Comparison of ENCODE assay signal across 9 cellular contexts in the genomic region with DNA sequence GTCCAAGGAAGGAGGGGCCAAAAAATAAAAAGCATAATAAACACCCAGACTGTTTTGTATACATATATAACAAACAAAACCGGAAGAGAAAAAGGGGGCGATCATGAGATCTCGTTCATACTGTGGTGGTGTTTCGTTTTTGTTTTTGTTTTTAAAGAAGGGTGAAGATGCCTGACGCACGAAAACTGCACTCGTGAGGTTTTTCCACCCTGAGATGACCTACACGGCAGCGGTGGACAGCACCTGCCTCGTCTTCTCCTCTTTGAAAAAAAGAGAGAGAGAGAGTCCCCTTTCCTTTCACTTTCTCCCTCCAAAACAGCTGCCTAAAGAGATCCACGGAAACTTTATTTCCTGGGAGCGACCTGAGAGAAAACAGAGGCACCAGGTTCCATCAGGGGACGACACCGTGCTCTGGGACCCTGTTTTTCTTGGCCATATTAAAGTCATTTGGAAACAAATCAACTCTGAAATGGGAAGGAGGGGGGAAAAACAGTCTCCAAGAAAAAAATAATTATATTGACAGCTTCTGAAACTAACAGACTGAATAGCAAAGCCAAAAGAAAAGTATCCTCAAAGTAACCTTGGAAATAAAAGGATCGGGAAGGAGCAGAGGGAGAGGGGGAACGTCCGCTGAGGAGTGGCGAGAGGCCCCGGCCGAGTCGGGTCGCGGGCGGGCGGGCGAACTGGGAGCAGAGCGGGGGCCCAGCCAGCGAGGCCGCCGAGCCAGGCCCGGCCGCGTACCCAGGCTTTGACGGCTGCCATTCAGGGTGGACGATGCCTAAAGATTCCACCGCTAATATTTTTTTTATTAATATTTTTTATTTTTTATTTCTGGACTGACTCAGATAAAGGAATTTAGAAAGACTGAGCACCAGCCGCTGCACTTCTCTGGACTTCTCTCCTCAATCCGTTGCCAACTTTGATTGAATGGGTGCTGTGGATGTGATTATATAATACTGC. TPM values are rescaled to one million over a fixed set of nuclear protein-coding genes. Genes with fewer than 3 reads are reported as not detected.
DNase-seq lines count a peak whose midpoint lies in the region; ATAC-seq, FAIRE-seq and TF ChIP-seq lines count a peak whose summit lies in the region.
"Had no signal": no experiment of that assay in that cellular context is flagged by ENCODE, and none has a peak within 500 bp of the region (broad histone marks: within the 10 kb centered on the region; RNA-seq: fewer than 3 reads in every experiment).

No MANE protein-coding gene starts in this region.

- H2BK15ac ChIP-seq in H1 (ENCODE audit: low read length): 0 out of 2 replicates have a peak overlapping the region, but pooled peaks have one; percentile 81

- in situ Hi-C loops in G401 (cut with HindIII; ENCODE audit: low sequenced_read_pairs): no loop called here

- TF ChIP-seq POLR2A in H1 (IDR thresholded peaks at IDR 0.05; ENCODE audit: control extremely low read depth in 1 of 2, low read depth in 2 of 2, low read length in 2 of 2): no peak

- H3K27me3 ChIP-seq in HUES64 (ENCODE audit: insufficient read depth, low read length): peaks cover 91% of the 10 kb centered on the region
- H3K27me3 ChIP-seq in H1 (replicated peaks in 1 of 4; ENCODE audit: control insufficient read depth in 3 of 4, extremely low read depth in 1 of 4, insufficient read depth in 3 of 4, low read length in 3 of 4): peaks cover 58 to 85% (median 69%) of the 10 kb centered on the region in 4 experiments

- no peak for TF ChIP-seq RAD21 in H1 (IDR thresholded peaks at IDR 0.05 in 1 of 2, conservative IDR thresholded peaks at IDR 0.05 in 1 of 2; ENCODE audit: low read depth in 2 of 2, low read length in 2 of 2)

- no peak overlapping the region; the same call in 1 of the 2 replicates for H3K18ac ChIP-seq in H1 (ENCODE audit: extremely low read depth, low read length)

- no peak overlapping the region for H4K91ac ChIP-seq in H1 (replicated peaks; ENCODE audit: insufficient read length, low read length)

- 1% methylated on average over 35 of the region's 38 CpGs for WGBS in HUES64
- WGBS in H1 (ENCODE audit: extremely low coverage in 1 of 2, insufficient coverage in 1 of 2, insufficient read length in 1 of 2, insufficient replicate concordance in 2 of 2, low coverage in 1 of 2, low lambda C conversion rate in 2 of 2, missing lambda C conversion rate in 1 of 2), 2 experiments: 2% methylated on average over 37 of the region's 38 CpGs; no CpG with 5 or more reads in 1 of the 2 experiments

- H4K5ac ChIP-seq in H1 (ENCODE audit: insufficient read length, low read depth, low read length): no peak overlapping the region

- H3K4me3 ChIP-seq in HUES64 (ENCODE audit: low read length): peak overlapping the region; percentile 28; the same call in 1 of the 2 replicates
- peak overlapping the region in 2 of 4 experiments; percentile 1 to 46; a peak in 2 of 8 replicates for H3K4me3 ChIP-seq in H1 (ENCODE audit: extremely low read depth in 1 of 4, insufficient read depth in 2 of 4, low read depth in 3 of 4, low read length in 4 of 4)

- H2AFZ ChIP-seq in H1 (ENCODE audit: low read length): no peak overlapping the region

- H4K8ac ChIP-seq in H1 (ENCODE audit: extremely low read depth, insufficient read depth, low read length): no peak overlapping the region

- no peak overlapping the region for H2BK20ac ChIP-seq in H1 (ENCODE audit: low read length)

- FAIRE-seq in H1 (lab: Jason Lieb, UNC): no peak

- no peak overlapping the region for H3K4ac ChIP-seq in H1 (replicated peaks; ENCODE audit: insufficient read length, low read depth, low read length)

- H2AK5ac ChIP-seq in H1 (ENCODE audit: low read depth, low read length): no peak overlapping the region

- peaks cover 9 to 13% of the 10 kb centered on the region in 2 experiments for H4K20me1 ChIP-seq in H1 (replicated peaks in 1 of 2; ENCODE audit: control insufficient read depth in 1 of 2, insufficient read depth in 2 of 2, low read length in 2 of 2)

- H2BK120ac ChIP-seq in H1 (replicated peaks; ENCODE audit: low read depth, low read length): no peak overlapping the region

- H3K56ac ChIP-seq in H1 (replicated peaks; ENCODE audit: insufficient read length, low read depth, low read length): no peak overlapping the region

- CTCF ChIA-PET in H1 (lab: Charles Lee; ENCODE audit: partially characterized antibody): interaction anchor here (0.6 to 5.0 kb wide), 5 partner anchors 9 to 337 kb away, joined by 3 to 60 read pairs (median 5); no protein-coding TSS in a partner anchor

- no peak overlapping the region for H3K23ac ChIP-seq in H1 (ENCODE audit: insufficient read length)

- no peak overlapping the region for H2BK12ac ChIP-seq in H1 (ENCODE audit: low read depth, low read length)

- POLR2A ChIA-PET in H1 (lab: Charles Lee; ENCODE audit: partially characterized antibody): no interaction called here

- no peak for ATAC-seq in HG03442 (IDR thresholded peaks at IDR 0.05; ENCODE audit: unreplicated experiment)

- no peak for TF ChIP-seq EP300 in H1 (IDR thresholded peaks at IDR 0.05; ENCODE audit: borderline replicate concordance in 1 of 2, low read depth in 2 of 2, low read length in 2 of 2)

- H3K36me3 ChIP-seq in HUES64 (ENCODE audit: insufficient read depth, low read length): no peaks in the 10 kb centered on the region
- H3K36me3 ChIP-seq in H1 (ENCODE audit: control insufficient read depth in 2 of 4, insufficient read depth in 4 of 4, low read length in 3 of 4): peaks cover 0 to 4% (median 0%) of the 10 kb centered on the region in 4 experiments; a peak in 1 of 8 replicates

- TF ChIP-seq CTCF in H1 (IDR thresholded peaks at IDR 0.05; ENCODE audit: control extremely low read depth in 1 of 3, insufficient read depth in 1 of 3, low read depth in 1 of 3, low read length in 3 of 3): no peak

- no peak overlapping the region for H2BK5ac ChIP-seq in H1 (ENCODE audit: low read depth, low read length)

- peak overlapping the region; percentile 39 to 62; a peak in 3 of 4 replicates for H3K4me2 ChIP-seq in H1 (ENCODE audit: insufficient read depth in 1 of 2, low read depth in 2 of 2, low read length in 2 of 2)

- no peak overlapping the region for H3K14ac ChIP-seq in H1 (ENCODE audit: insufficient read length)

- DNase-seq in G401 (ENCODE audit: low spot score) (peak; percentile 27), H1 (ENCODE audit: low read depth in 1 of 2, low spot score in 2 of 2) (peak in 1 of 2 experiments; percentile 68), retina (peak; percentile 62), NOMO-1 treated with dmso at 0.1 percent for 144 hours (lab: John Stamatoyannopoulos, UW; ENCODE audit: unreplicated experiment) (no peak)
- no peak for DNase-seq in activated CD8-positive, alpha-beta memory T cell treated with anti-CD3 and anti-CD28 coated beads, Interleukin-2, amount 50 U/mL, for 48 hours
- DNase-seq: midbrain had no signal

- peaks cover 13% of the 10 kb centered on the region for H3K23me2 ChIP-seq in H1 (ENCODE audit: low read depth, low read length)

- H3K79me2 ChIP-seq in H1 (ENCODE audit: control insufficient read depth in 1 of 2, insufficient read depth in 2 of 2, low read length in 2 of 2): no peaks in the 10 kb centered on the region

- H3K4me1 ChIP-seq in HUES64 (ENCODE audit: insufficient read depth, low read length): peaks cover 16% of the 10 kb centered on the region
- H3K4me1 ChIP-seq in H1 (replicated peaks in 1 of 4; ENCODE audit: control insufficient read depth in 3 of 4, insufficient read depth in 4 of 4, low read length in 3 of 4): peaks cover 7 to 23% (median 10%) of the 10 kb centered on the region in 4 experiments; a peak in 6 of 7 replicates

- H3K79me1 ChIP-seq in H1 (ENCODE audit: low read depth, low read length): no peaks in the 10 kb centered on the region

- no peaks in the 10 kb centered on the region for H3K9me3 ChIP-seq in HUES64 (ENCODE audit: insufficient read depth, low read depth, low read length)
- H3K9me3 ChIP-seq in H1 (ENCODE audit: insufficient read depth in 2 of 2, low read depth in 1 of 2, low read length in 1 of 2): no peaks in the 10 kb centered on the region

- no peak overlapping the region for H3K27ac ChIP-seq in HUES64 (ENCODE audit: low read depth, low read length)
- H3K27ac ChIP-seq in H1 (ENCODE audit: low read depth, low read length): no peak overlapping the region

- H3K9ac ChIP-seq in HUES64 (ENCODE audit: low read depth, low read length) (no peak overlapping the region), H1 (replicated peaks in 1 of 4; ENCODE audit: extremely low read depth in 1 of 4, low read depth in 3 of 4, low read length in 3 of 4) (no peak overlapping the region)

TF ChIP-seq in H1, 55 proteins besides CTCF, POLR2A, EP300 and RAD21 (continues in another document):
- TF ChIP-seq CBX8 (IDR thresholded peaks at IDR 0.05; ENCODE audit: borderline replicate concordance, low read depth, low read length) (peak; percentile 95; the same call in 1 of the 2 replicates), SP1 (IDR thresholded peaks at IDR 0.05; ENCODE audit: low read depth, low read length) (no peak), RFX5 (IDR thresholded peaks at IDR 0.05; ENCODE audit: borderline replicate concordance, low read depth, low read length) (no peak), FOSL1 (IDR thresholded peaks at IDR 0.05; ENCODE audit: insufficient read depth, low read depth, low read length) (no peak), TCF12 (IDR thresholded peaks at IDR 0.05; ENCODE audit: low read depth, low read length) (peak; percentile 45; the same call in 1 of the 2 replicates)
- TF ChIP-seq, protein P1, sequence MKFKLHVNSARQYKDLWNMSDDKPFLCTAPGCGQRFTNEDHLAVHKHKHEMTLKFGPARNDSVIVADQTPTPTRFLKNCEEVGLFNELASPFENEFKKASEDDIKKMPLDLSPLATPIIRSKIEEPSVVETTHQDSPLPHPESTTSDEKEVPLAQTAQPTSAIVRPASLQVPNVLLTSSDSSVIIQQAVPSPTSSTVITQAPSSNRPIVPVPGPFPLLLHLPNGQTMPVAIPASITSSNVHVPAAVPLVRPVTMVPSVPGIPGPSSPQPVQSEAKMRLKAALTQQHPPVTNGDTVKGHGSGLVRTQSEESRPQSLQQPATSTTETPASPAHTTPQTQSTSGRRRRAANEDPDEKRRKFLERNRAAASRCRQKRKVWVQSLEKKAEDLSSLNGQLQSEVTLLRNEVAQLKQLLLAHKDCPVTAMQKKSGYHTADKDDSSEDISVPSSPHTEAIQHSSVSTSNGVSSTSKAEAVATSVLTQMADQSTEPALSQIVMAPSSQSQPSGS (IDR thresholded peaks at IDR 0.05; ENCODE audit: low read length): no peak

RNA-seq across cellular contexts. Expression of gene POU3F3, which starts 3.6 kb away (rescaled TPM):
- total RNA-seq in G401 (2014; rRNA removed; shearing (Covaris generic)): not detected in 2 replicates
- 2.5 TPM for polyA plus RNA-seq in HUES64 (2013, experiment 1 of 2)
- 7.8 TPM for polyA plus RNA-seq in HUES64 (2013, experiment 2 of 2)
- 0.09 and 0.10 TPM in 2 replicates for total RNA-seq in H1 (2021; fragmentation: NEBNext Ultra II Directional; extraction: Animal tissue kit (Norgen Biotek cat#: 25700))
- polyA plus RNA-seq in H1 (2011; rRNA removed): 0.02 TPM in 1 of 2 replicates, not detected in the other
- polyA plus RNA-seq in H1 (2011; cell fraction: cytosol; rRNA removed): not detected
- 0.03 TPM for polyA plus RNA-seq in H1 (2011; cell fraction: nucleus; rRNA removed)
- polyA plus RNA-seq in H1 (2012, experiment 1 of 2): 0.05 TPM in 2 of 4 replicates, not detected in the others
- polyA plus RNA-seq in H1 (2012, experiment 2 of 2): not detected
- polyA plus RNA-seq in H1 (2013, experiment 1 of 2): 0.10 TPM
- 0.04 TPM for polyA plus RNA-seq in H1 (2013, experiment 2 of 2)
- not detected in 2 replicates for polyA minus RNA-seq in H1 (2011; rRNA and poly(A)+ RNA removed)
- not detected for polyA minus RNA-seq in H1 (2011; cell fraction: cytosol; rRNA and poly(A)+ RNA removed)
- not detected for polyA minus RNA-seq in H1 (2011; cell fraction: nucleus; rRNA and poly(A)+ RNA removed)
- total RNA-seq: dermis microvascular lymphatic vessel endothelial cell had no signal

Comparison
In these comparisons a context has a peak if more than half of its experiments do, and no peak if none do; other contexts are left out.
1. DNase-seq: peak in G401 (single experiment) and retina (single experiment); none in NOMO-1 treated with dmso at 0.1 percent for 144 hours (single experiment) and activated CD8-positive, alpha-beta memory T cell treated with anti-CD3 and anti-CD28 coated beads, Interleukin-2, amount 50 U/mL, for 48 hours (single experiment).